17 cellular contexts compared by ENCODE assay signal in genomic region chr12:132437252-132438138, GRCh38. TPM values are rescaled to one million over a fixed set of nuclear protein-coding genes. Genes with fewer than 3 reads are reported as not detected.
DNase-seq lines count a peak whose midpoint lies in the region; ATAC-seq and TF ChIP-seq lines count a peak whose summit lies in the region.
"Had no signal": no experiment of that assay in that cellular context is flagged by ENCODE, and none has a peak within 500 bp of the region (broad histone marks: within the 10 kb centered on the region; RNA-seq: fewer than 3 reads in every experiment).

No MANE protein-coding gene starts in this region.

- H3K9me3 ChIP-seq in NT2/D1 (ENCODE audit: insufficient read depth, low read length) = peaks cover 9% of the 10 kb centered on the region

- ATAC-seq in activated T-cell treated with anti-CD3 and anti-CD28 coated beads, Interleukin-2, amount 50 U/mL, for 72 hours (replicated peaks in 1 of 2) = peak; percentile 25 to 29
- ATAC-seq in foreskin keratinocyte = peak; percentile 21
- ATAC-seq in stimulated activated effector memory CD8-positive, alpha-beta T cell treated with anti-CD3 and anti-CD28 coated beads, Interleukin-12 subunit alpha, Interleukin-12 subunit beta, amount 100 ng/mL, for 72 hours = peak; percentile 20

- peak overlapping the region in 1 of 2 donors; percentile 32 for H3K4me3 Mint-ChIP-seq in activated T-cell treated with anti-CD3 and anti-CD28 coated beads, Interleukin-2, amount 50 U/mL, for 72 hours
- H3K4me3 Mint-ChIP-seq in stimulated activated effector memory CD8-positive, alpha-beta T cell treated with anti-CD3 and anti-CD28 coated beads, Interleukin-12 subunit alpha, Interleukin-12 subunit beta, amount 100 ng/mL, for 72 hours = no peak overlapping the region
- H3K4me3 Mint-ChIP-seq: HFFc6 had no signal

- H3K9ac ChIP-seq in NT2/D1 (ENCODE audit: insufficient read length, low read depth) = peak overlapping the region; percentile 21
- H3K9ac ChIP-seq: parathyroid adenoma had no signal

- H3K27ac ChIP-seq in foreskin keratinocyte = no peak overlapping the region
- H3K27ac ChIP-seq: C4-2B, coronary artery, parathyroid adenoma, WERI-Rb-1 had no signal

- no peaks in the 10 kb centered on the region for H3K36me3 Mint-ChIP-seq in activated T-cell treated with anti-CD3 and anti-CD28 coated beads, Interleukin-2, amount 50 U/mL, for 72 hours (ENCODE audit: insufficient read depth in 2 of 2)
- no peaks in the 10 kb centered on the region for H3K36me3 Mint-ChIP-seq in stimulated activated effector memory CD8-positive, alpha-beta T cell treated with anti-CD3 and anti-CD28 coated beads, Interleukin-12 subunit alpha, Interleukin-12 subunit beta, amount 100 ng/mL, for 72 hours

- H3K4me3 ChIP-seq in NT2/D1 (ENCODE audit: insufficient read length, low read depth) = peak overlapping the region; percentile 10
- H3K4me3 ChIP-seq: coronary artery, lung had no signal

- no peaks in the 10 kb centered on the region for H3K9me3 Mint-ChIP-seq in activated T-cell treated with anti-CD3 and anti-CD28 coated beads, Interleukin-2, amount 50 U/mL, for 72 hours
- H3K9me3 Mint-ChIP-seq in stimulated activated effector memory CD8-positive, alpha-beta T cell treated with anti-CD3 and anti-CD28 coated beads, Interleukin-12 subunit alpha, Interleukin-12 subunit beta, amount 100 ng/mL, for 72 hours = no peaks in the 10 kb centered on the region
- H3K9me3 Mint-ChIP-seq: HFFc6 had no signal

- H3K36me3 ChIP-seq in NT2/D1 (ENCODE audit: insufficient read depth, insufficient read length, low read length) = no peaks in the 10 kb centered on the region
- H3K36me3 ChIP-seq: WERI-Rb-1 had no signal

- H3K27ac Mint-ChIP-seq in activated T-cell treated with anti-CD3 and anti-CD28 coated beads, Interleukin-2, amount 50 U/mL, for 72 hours = no peak overlapping the region
- no peak overlapping the region for H3K27ac Mint-ChIP-seq in stimulated activated effector memory CD8-positive, alpha-beta T cell treated with anti-CD3 and anti-CD28 coated beads, Interleukin-12 subunit alpha, Interleukin-12 subunit beta, amount 100 ng/mL, for 72 hours
- H3K27ac Mint-ChIP-seq: HFFc6 had no signal

- H3K27me3 ChIP-seq in NT2/D1 (ENCODE audit: insufficient read depth, insufficient read length) (peaks cover 93% of the 10 kb centered on the region), foreskin keratinocyte (peaks cover 42% of the 10 kb centered on the region)

- no peak for DNase-seq in activated T-cell treated with anti-CD3 and anti-CD28 coated beads, Interleukin-2, amount 50 U/mL, for 72 hours
- no peak for DNase-seq in activated T-cell treated with anti-CD3 and anti-CD28 coated beads, Interleukin-2, amount 50 U/mL, for 1 hour
- DNase-seq in NT2/D1 (ENCODE audit: low read depth, low spot score) (peak; percentile 74), foreskin keratinocyte (no peak), HuH-7 (ENCODE audit: low spot score) (no peak), GF-D8 (lab: John Stamatoyannopoulos, UW) (no peak), NCI-H2227 (lab: John Stamatoyannopoulos, UW; ENCODE audit: unreplicated experiment) (no peak)
- DNase-seq in stimulated activated effector memory CD8-positive, alpha-beta T cell treated with anti-CD3 and anti-CD28 coated beads, Interleukin-12 subunit alpha, Interleukin-12 subunit beta, amount 100 ng/mL, for 72 hours (ENCODE audit: low spot score in 2 of 2) = no peak
- DNase-seq: activated effector memory CD4-positive, alpha-beta T cell treated with Interleukin-2 at 50 U/mL for 16 hours; foreskin fibroblast; HFFc6; NCI-H1105; WERI-Rb-1 had no signal

- peaks cover 31% of the 10 kb centered on the region for H3K4me1 Mint-ChIP-seq in activated T-cell treated with anti-CD3 and anti-CD28 coated beads, Interleukin-2, amount 50 U/mL, for 72 hours (ENCODE audit: low read depth)
- H3K4me1 Mint-ChIP-seq in stimulated activated effector memory CD8-positive, alpha-beta T cell treated with anti-CD3 and anti-CD28 coated beads, Interleukin-12 subunit alpha, Interleukin-12 subunit beta, amount 100 ng/mL, for 72 hours = peaks cover 19% of the 10 kb centered on the region

- no peaks in the 10 kb centered on the region for H3K27me3 Mint-ChIP-seq in activated T-cell treated with anti-CD3 and anti-CD28 coated beads, Interleukin-2, amount 50 U/mL, for 72 hours (ENCODE audit: low read depth)

- TF ChIP-seq CTCF in foreskin keratinocyte (conservative IDR thresholded peaks at IDR 0.05) = no peak

- peaks cover 19% of the 10 kb centered on the region for H3K4me1 ChIP-seq in NT2/D1 (ENCODE audit: insufficient read depth, insufficient read length)
- H3K4me1 ChIP-seq in foreskin keratinocyte = no peaks in the 10 kb centered on the region
- H3K4me1 ChIP-seq: parathyroid adenoma had no signal

RNA-seq across cellular contexts. Expression of gene FBRSL1, which starts 52.5 kb away (rescaled TPM):
- 10 to 100 TPM; 37.0 to 42.7 TPM for total RNA-seq in activated T-cell treated with anti-CD3 and anti-CD28 coated beads, Interleukin-2, amount 50 U/mL, for 72 hours
- total RNA-seq in foreskin keratinocyte = 20.0 and 21.6 TPM in 2 replicates
- polyA plus RNA-seq in foreskin keratinocyte = 23.7 and 30.7 TPM in 2 replicates
